ENCODE assay signal across 8 cellular contexts in the genomic region with DNA sequence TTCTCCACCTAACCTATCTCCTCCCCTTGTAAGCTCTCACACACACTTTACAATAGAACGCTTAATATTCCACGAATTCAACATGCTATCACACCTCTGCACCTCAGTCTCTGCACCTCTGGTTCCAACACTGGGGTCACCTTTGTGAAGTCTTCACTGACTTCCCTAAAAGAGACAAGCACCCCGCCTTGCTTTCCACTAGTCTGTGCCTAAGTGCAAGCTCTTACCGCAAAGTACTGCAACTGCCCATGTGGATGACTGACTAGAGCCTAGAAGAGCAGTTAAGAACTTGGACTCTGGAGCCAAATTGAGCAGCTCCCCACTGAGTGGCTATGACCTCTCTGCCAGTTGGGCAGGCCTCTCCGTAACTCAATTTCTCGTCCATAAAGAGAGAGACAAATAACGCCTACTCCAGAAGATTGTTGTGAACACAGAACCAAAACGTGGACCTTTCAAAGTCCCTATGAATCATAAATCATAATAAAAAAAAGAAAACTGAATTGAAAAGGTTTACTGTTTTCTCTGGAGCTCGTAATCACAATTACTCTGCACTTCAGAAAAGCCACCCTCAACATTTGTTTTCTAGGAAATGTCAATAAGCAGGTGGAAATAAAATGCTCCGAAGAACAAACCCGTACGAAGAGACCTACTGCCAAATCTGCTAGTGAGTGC. TPM values are rescaled to one million over a fixed set of nuclear protein-coding genes. Genes with fewer than 3 reads are reported as not detected.
DNase-seq lines count a peak whose midpoint lies in the region; ATAC-seq and TF ChIP-seq lines count a peak whose summit lies in the region.

No MANE protein-coding gene starts in this region.

- H3K27me3 ChIP-seq in CD8-positive, alpha-beta T cell (ENCODE audit: insufficient read depth, low read length) = no peaks in the 10 kb centered on the region
- no peaks in the 10 kb centered on the region for H3K27me3 ChIP-seq in WERI-Rb-1 (ENCODE audit: insufficient read depth, low read depth, severe bottlenecking)
- no peaks in the 10 kb centered on the region for H3K27me3 ChIP-seq in foreskin keratinocyte
- no peaks in the 10 kb centered on the region for H3K27me3 ChIP-seq in neutrophil

- H3K4me1 Mint-ChIP-seq in CD8-positive, alpha-beta T cell (ENCODE audit: low read depth) = peaks cover 68% of the 10 kb centered on the region

- no peak for ATAC-seq in CD8-positive, alpha-beta T cell
- ATAC-seq in foreskin keratinocyte = no peak
- no peak for ATAC-seq in GM18909 (IDR thresholded peaks at IDR 0.05; ENCODE audit: poor library complexity, unreplicated experiment)

- H3K9me3 Mint-ChIP-seq in CD8-positive, alpha-beta T cell = no peaks in the 10 kb centered on the region

- TF ChIP-seq CTCF in CD8-positive, alpha-beta T cell (IDR thresholded peaks at IDR 0.05) = no peak
- no peak for TF ChIP-seq CTCF in WERI-Rb-1 (IDR thresholded peaks at IDR 0.05; ENCODE audit: low read depth, low read length)
- TF ChIP-seq CTCF in foreskin keratinocyte (conservative IDR thresholded peaks at IDR 0.05) = no peak
- TF ChIP-seq CTCF in neutrophil (IDR thresholded peaks at IDR 0.05) = peak; percentile 54
- TF ChIP-seq CTCF in GM10266 (IDR thresholded peaks at IDR 0.05; ENCODE audit: control insufficient read depth, insufficient read depth, low read depth, missing control alignments) = no peak

- H3K36me3 ChIP-seq in CD8-positive, alpha-beta T cell (ENCODE audit: insufficient read depth, low read length) = no peaks in the 10 kb centered on the region
- H3K36me3 ChIP-seq in WERI-Rb-1 (peaks cover 4% of the 10 kb centered on the region; the same call in 1 of the 2 replicates), neutrophil (peaks cover 35% of the 10 kb centered on the region)

- CTCF ChIA-PET in CD8-positive, alpha-beta T cell (lab: Charles Lee) = interaction anchor here (1.0 to 1.2 kb wide), 2 partner anchors 124 to 198 kb away, joined by 3 to 6 read pairs; no protein-coding TSS in a partner anchor

- DNase-seq in CD8-positive, alpha-beta T cell = no peak
- DNase-seq in HUDEP-2 (lab: John Stamatoyannopoulos, UW; ENCODE audit: unreplicated experiment in 76 of 76) (peak in 40 of 76 experiments; percentile 8 to 63 (median 25)), WERI-Rb-1 (no peak), foreskin keratinocyte (peak; percentile 25 to 52), NCI-H187 treated with DMSO at 0.1 percent for 48 hours (lab: John Stamatoyannopoulos, UW) (no peak), GM10266 (ENCODE audit: extremely low spot score) (no peak)

- H3K4me1 ChIP-seq in CD8-positive, alpha-beta T cell (ENCODE audit: insufficient read depth, low read length) = peaks cover 33% of the 10 kb centered on the region
- H3K4me1 ChIP-seq in foreskin keratinocyte (peaks cover 26% of the 10 kb centered on the region), neutrophil (ENCODE audit: control insufficient read depth in 1 of 2, insufficient read depth in 1 of 2, low read depth in 1 of 2, low read length in 1 of 2) (peaks cover 85% of the 10 kb centered on the region in 2 experiments)

- no peaks in the 10 kb centered on the region for H3K9me3 ChIP-seq in CD8-positive, alpha-beta T cell (ENCODE audit: low read length)
- H3K9me3 ChIP-seq in WERI-Rb-1 (ENCODE audit: severe bottlenecking) = no peaks in the 10 kb centered on the region
- no peaks in the 10 kb centered on the region for H3K9me3 ChIP-seq in neutrophil

- POLR2A ChIA-PET in CD8-positive, alpha-beta T cell (lab: Charles Lee) = interaction anchor here (1.4 kb wide), 1 partner anchor 25 kb away, joined by 3 read pairs; no protein-coding TSS in a partner anchor

- peak overlapping the region; percentile 94 for H3K27ac ChIP-seq in CD8-positive, alpha-beta T cell (ENCODE audit: low read depth, low read length)
- no peak overlapping the region for H3K27ac ChIP-seq in WERI-Rb-1
- peak overlapping the region; percentile 94 for H3K27ac ChIP-seq in foreskin keratinocyte
- peak overlapping the region; percentile 100 for H3K27ac ChIP-seq in neutrophil

- no peaks in the 10 kb centered on the region for H3K27me3 Mint-ChIP-seq in CD8-positive, alpha-beta T cell (ENCODE audit: low read depth)

- peak overlapping the region; percentile 97 for H3K27ac Mint-ChIP-seq in CD8-positive, alpha-beta T cell

- peak overlapping the region; percentile 72 for H3K4me3 ChIP-seq in CD8-positive, alpha-beta T cell (ENCODE audit: low read depth, low read length)
- H3K4me3 ChIP-seq in WERI-Rb-1 (ENCODE audit: low read depth, low read length) (peak overlapping the region; percentile 97), neutrophil (ENCODE audit: low read depth in 1 of 2, low read length in 1 of 2) (peak overlapping the region; percentile 77 to 92)

- peak overlapping the region; percentile 94 for H3K4me3 Mint-ChIP-seq in CD8-positive, alpha-beta T cell

- intact Hi-C loops in CD8-positive, alpha-beta T cell (cut with DNase I, micrococcal nuclease) = loop anchor here (2.0 to 10.0 kb wide), 10 partner anchors 15 to 1899 kb away; a partner anchor contains a TSS

- H3K36me3 Mint-ChIP-seq in CD8-positive, alpha-beta T cell = peaks cover 19% of the 10 kb centered on the region

RNA-seq across cellular contexts. Expression of a gene that starts 1.2 kb away (rescaled TPM):
- total RNA-seq in CD8-positive, alpha-beta T cell = 100 to 1,000 TPM; 106 to 117 TPM
- 46.3 and 48.2 TPM in 2 replicates for total RNA-seq in foreskin keratinocyte
- 27.4 and 31.6 TPM in 2 replicates for polyA plus RNA-seq in foreskin keratinocyte

RNA-seq across cellular contexts. Expression of a gene that starts 44.5 kb away (rescaled TPM):
- not detected for total RNA-seq in CD8-positive, alpha-beta T cell
- not detected in 2 replicates for total RNA-seq in foreskin keratinocyte
- not detected in 2 replicates for polyA plus RNA-seq in foreskin keratinocyte

Comparison
In these comparisons a context has a peak if more than half of its experiments do, and no peak if none do; other contexts are left out.
1. DNase-seq: peak in HUDEP-2 (40 of 76) and foreskin keratinocyte (2 of 2); none in CD8-positive, alpha-beta T cell (0 of 7), WERI-Rb-1 (single experiment), NCI-H187 treated with DMSO at 0.1 percent for 48 hours (single experiment) and GM10266 (single experiment).
2. Peak in every context shown above with its lines, with median percentiles within 50 percentile points of each other: H3K4me3 ChIP-seq.